In the genomic region with DNA sequence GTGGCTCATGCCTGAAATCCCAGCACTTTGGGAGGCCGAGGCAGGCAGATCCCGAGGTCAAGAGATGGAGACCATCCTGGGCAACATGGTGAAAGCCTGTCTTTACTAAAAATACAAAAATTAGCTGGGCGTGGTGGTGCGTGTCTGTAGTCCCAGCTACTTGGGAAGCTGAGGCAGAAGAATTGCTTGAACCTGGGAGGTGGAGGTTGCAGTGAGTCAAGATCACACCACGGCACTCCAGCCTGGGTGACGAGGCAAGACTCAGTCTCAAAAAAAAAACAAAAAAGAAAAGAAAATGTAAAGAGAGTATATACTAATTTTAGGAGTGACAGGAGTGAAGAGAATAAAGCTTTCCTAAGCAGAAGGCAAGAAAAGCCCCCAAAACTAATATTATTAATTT, we compare ENCODE assay signal across 7 cellular contexts. TPM values are rescaled to one million over a fixed set of nuclear protein-coding genes. Genes with fewer than 3 reads are reported as not detected.
DNase-seq lines count a peak whose midpoint lies in the region; ATAC-seq and TF ChIP-seq lines count a peak whose summit lies in the region.
"Not testable (repeated sequence)": the region's sequence is repeated elsewhere in the genome, so short reads cannot be mapped to it uniquely, and the experiment has no call there.

No MANE protein-coding gene starts in this region.

- H3F3A ChIP-seq in DOHH2 (ENCODE audit: control insufficient read depth, insufficient read depth), result peaks cover 41% of the 10 kb centered on the region
- not testable (repeated sequence) for H3F3A ChIP-seq in OCI-LY1 (ENCODE audit: insufficient read depth, low read length)

- H3K9me2 ChIP-seq in DOHH2 (replicated peaks; ENCODE audit: control insufficient read depth, low read length); OCI-LY1 (ENCODE audit: low read depth, low read length): not testable (repeated sequence)

- H2AFZ ChIP-seq in OCI-LY1 (ENCODE audit: low read length), result not testable (repeated sequence)

- H3K9ac ChIP-seq in OCI-LY1 (ENCODE audit: low read length), result peak overlapping the region; percentile 19; the same call in 1 of the 2 replicates

- peaks cover 41% of the 10 kb centered on the region for H4K20me1 ChIP-seq in DOHH2 (ENCODE audit: control insufficient read depth, insufficient read depth, low read depth, low read length)
- not testable (repeated sequence) for H4K20me1 ChIP-seq in OCI-LY1 (ENCODE audit: insufficient read depth, low read length)

- POLR2A ChIA-PET in activated CD4-positive, alpha-beta T cell treated with anti-CD3 and anti-CD28 coated beads, Interleukin-2, amount 10 ng/mL, durations not matched to agents 7 days and 5 days (lab: Charles Lee), result interaction anchor here (1.3 kb wide), 1 partner anchor 34 kb away, joined by 4 read pairs; no protein-coding TSS in a partner anchor
- POLR2A ChIA-PET in activated naive CD8-positive, alpha-beta T cell treated with anti-CD3 and anti-CD28 coated beads, Interleukin-2, amount 10 ng/mL, durations not matched to agents 7 days and 5 days (lab: Charles Lee), result interaction anchor here (0.6 to 4.7 kb wide), 5 partner anchors 27 to 113 kb away, joined by 3 to 39 read pairs (median 5); a partner anchor contains a TSS

- not testable (repeated sequence) for H3K27me3 ChIP-seq in DOHH2 (ENCODE audit: control insufficient read depth, low read length); OCI-LY1 (ENCODE audit: insufficient read depth, low read length)

- not testable (repeated sequence) for H3K9me3 ChIP-seq in DOHH2 (ENCODE audit: control insufficient read depth, insufficient read depth, low read length); OCI-LY1 (ENCODE audit: low read length)

- not testable (repeated sequence) for H3K27me3 Mint-ChIP-seq in activated CD4-positive, alpha-beta T cell treated with anti-CD3 and anti-CD28 coated beads, Interleukin-2, amount 10 ng/mL, durations not matched to agents 7 days and 5 days; activated T-helper 17 cell treated with anti-CD3 and anti-CD28 coated beads, Interleukin-2, amount 50 U/mL, for 72 hours; activated naive CD8-positive, alpha-beta T cell treated with anti-CD3 and anti-CD28 coated beads, Interleukin-2, amount 10 ng/mL, durations not matched to agents 7 days and 5 days; immature natural killer cell (ENCODE audit: low read depth in 3 of 3)

- H3K4me1 ChIP-seq in DOHH2 (ENCODE audit: control insufficient read depth, low read length), result peaks cover 57% of the 10 kb centered on the region
- H3K4me1 ChIP-seq in OCI-LY1 (ENCODE audit: insufficient read depth, low read length, severe bottlenecking), result peaks cover 99% of the 10 kb centered on the region

- not testable (repeated sequence) for H3K9me3 Mint-ChIP-seq in activated CD4-positive, alpha-beta T cell treated with anti-CD3 and anti-CD28 coated beads, Interleukin-2, amount 10 ng/mL, durations not matched to agents 7 days and 5 days; activated T-helper 17 cell treated with anti-CD3 and anti-CD28 coated beads, Interleukin-2, amount 50 U/mL, for 72 hours; activated naive CD8-positive, alpha-beta T cell treated with anti-CD3 and anti-CD28 coated beads, Interleukin-2, amount 10 ng/mL, durations not matched to agents 7 days and 5 days; immature natural killer cell; stimulated activated effector memory CD8-positive, alpha-beta T cell treated with anti-CD3 and anti-CD28 coated beads, Interleukin-12 subunit alpha, Interleukin-12 subunit beta, amount 100 ng/mL, for 72 hours

- peak overlapping the region; percentile 64 for H3K4me2 ChIP-seq in DOHH2 (ENCODE audit: low read length)
- peak overlapping the region; percentile 78 for H3K4me2 ChIP-seq in OCI-LY1 (ENCODE audit: low read length)

- H3K27ac Mint-ChIP-seq in activated CD4-positive, alpha-beta T cell treated with anti-CD3 and anti-CD28 coated beads, Interleukin-2, amount 10 ng/mL, durations not matched to agents 7 days and 5 days, result peak overlapping the region; percentile 85
- peak overlapping the region; percentile 85 for H3K27ac Mint-ChIP-seq in activated T-helper 17 cell treated with anti-CD3 and anti-CD28 coated beads, Interleukin-2, amount 50 U/mL, for 72 hours
- peak overlapping the region; percentile 77 for H3K27ac Mint-ChIP-seq in activated naive CD8-positive, alpha-beta T cell treated with anti-CD3 and anti-CD28 coated beads, Interleukin-2, amount 10 ng/mL, durations not matched to agents 7 days and 5 days
- peak overlapping the region; percentile 86 to 99 (median 91) for H3K27ac Mint-ChIP-seq in immature natural killer cell
- peak overlapping the region; percentile 92 for H3K27ac Mint-ChIP-seq in stimulated activated effector memory CD8-positive, alpha-beta T cell treated with anti-CD3 and anti-CD28 coated beads, Interleukin-12 subunit alpha, Interleukin-12 subunit beta, amount 100 ng/mL, for 72 hours

- H3K36me3 ChIP-seq in DOHH2 (ENCODE audit: control insufficient read depth, low read length) (peaks cover 94% of the 10 kb centered on the region), OCI-LY1 (ENCODE audit: insufficient read depth, low read length) (peaks cover 77% of the 10 kb centered on the region)

- peak overlapping the region; percentile 33 for H3K27ac ChIP-seq in DOHH2 (ENCODE audit: low read depth, low read length)
- H3K27ac ChIP-seq in OCI-LY1 (ENCODE audit: low read depth, low read length, poor library complexity, severe bottlenecking), result peak overlapping the region; percentile 15

- peaks cover 63% of the 10 kb centered on the region for H3K36me3 Mint-ChIP-seq in activated CD4-positive, alpha-beta T cell treated with anti-CD3 and anti-CD28 coated beads, Interleukin-2, amount 10 ng/mL, durations not matched to agents 7 days and 5 days (ENCODE audit: low read depth)
- H3K36me3 Mint-ChIP-seq in activated T-helper 17 cell treated with anti-CD3 and anti-CD28 coated beads, Interleukin-2, amount 50 U/mL, for 72 hours (ENCODE audit: low read depth), result peaks cover 83% of the 10 kb centered on the region
- peaks cover 32% of the 10 kb centered on the region for H3K36me3 Mint-ChIP-seq in activated naive CD8-positive, alpha-beta T cell treated with anti-CD3 and anti-CD28 coated beads, Interleukin-2, amount 10 ng/mL, durations not matched to agents 7 days and 5 days
- not testable (repeated sequence) for H3K36me3 Mint-ChIP-seq in immature natural killer cell
- H3K36me3 Mint-ChIP-seq in stimulated activated effector memory CD8-positive, alpha-beta T cell treated with anti-CD3 and anti-CD28 coated beads, Interleukin-12 subunit alpha, Interleukin-12 subunit beta, amount 100 ng/mL, for 72 hours, result peaks cover 90% of the 10 kb centered on the region

- not testable (repeated sequence) for DNase-seq in activated CD4-positive, alpha-beta T cell treated with anti-CD3 and anti-CD28 coated beads, Interleukin-2, amount 10 ng/mL, durations not matched to agents 7 days and 5 days; activated naive CD8-positive, alpha-beta T cell treated with anti-CD3 and anti-CD28 coated beads, Interleukin-2, amount 10 ng/mL, durations not matched to agents 7 days and 5 days; immature natural killer cell; stimulated activated effector memory CD8-positive, alpha-beta T cell treated with anti-CD3 and anti-CD28 coated beads, Interleukin-12 subunit alpha, Interleukin-12 subunit beta, amount 100 ng/mL, for 72 hours (ENCODE audit: low spot score in 2 of 2)

- peaks cover 100% of the 10 kb centered on the region for H3K79me2 ChIP-seq in DOHH2 (ENCODE audit: control insufficient read depth, low read length)
- peaks cover 100% of the 10 kb centered on the region for H3K79me2 ChIP-seq in OCI-LY1 (ENCODE audit: insufficient read depth, low read length)

- ATAC-seq in activated T-helper 17 cell treated with anti-CD3 and anti-CD28 coated beads, Interleukin-2, amount 50 U/mL, for 72 hours (replicated peaks); activated naive CD8-positive, alpha-beta T cell treated with anti-CD3 and anti-CD28 coated beads, Interleukin-2, amount 10 ng/mL, durations not matched to agents 7 days and 5 days (ENCODE audit: low read depth); stimulated activated effector memory CD8-positive, alpha-beta T cell treated with anti-CD3 and anti-CD28 coated beads, Interleukin-12 subunit alpha, Interleukin-12 subunit beta, amount 100 ng/mL, for 72 hours: not testable (repeated sequence)

- CTCF ChIA-PET in activated CD4-positive, alpha-beta T cell treated with anti-CD3 and anti-CD28 coated beads, Interleukin-2, amount 10 ng/mL, durations not matched to agents 7 days and 5 days (lab: Charles Lee), result interaction anchor here (0.6 kb wide), 1 partner anchor 34 kb away, joined by 3 read pairs; no protein-coding TSS in a partner anchor

- H3K4me3 ChIP-seq in DOHH2 (ENCODE audit: low read length) (peak overlapping the region; percentile 73), OCI-LY1 (ENCODE audit: low read depth, low read length, poor library complexity, severe bottlenecking) (peak overlapping the region; percentile 41)

- peak overlapping the region; percentile 74 for H3K4me3 Mint-ChIP-seq in activated CD4-positive, alpha-beta T cell treated with anti-CD3 and anti-CD28 coated beads, Interleukin-2, amount 10 ng/mL, durations not matched to agents 7 days and 5 days
- H3K4me3 Mint-ChIP-seq in activated T-helper 17 cell treated with anti-CD3 and anti-CD28 coated beads, Interleukin-2, amount 50 U/mL, for 72 hours, result peak overlapping the region; percentile 98
- H3K4me3 Mint-ChIP-seq in activated naive CD8-positive, alpha-beta T cell treated with anti-CD3 and anti-CD28 coated beads, Interleukin-2, amount 10 ng/mL, durations not matched to agents 7 days and 5 days, result peak overlapping the region; percentile 81
- peak overlapping the region; percentile 75 to 93 (median 90) for H3K4me3 Mint-ChIP-seq in immature natural killer cell
- peak overlapping the region; percentile 80 for H3K4me3 Mint-ChIP-seq in stimulated activated effector memory CD8-positive, alpha-beta T cell treated with anti-CD3 and anti-CD28 coated beads, Interleukin-12 subunit alpha, Interleukin-12 subunit beta, amount 100 ng/mL, for 72 hours

- TF ChIP-seq CTCF in DOHH2 (IDR thresholded peaks at IDR 0.05; ENCODE audit: low read depth, low read length, poor library complexity, severe bottlenecking); OCI-LY1 (IDR thresholded peaks at IDR 0.05; ENCODE audit: low read length): not testable (repeated sequence)

- H3K4me1 Mint-ChIP-seq in activated CD4-positive, alpha-beta T cell treated with anti-CD3 and anti-CD28 coated beads, Interleukin-2, amount 10 ng/mL, durations not matched to agents 7 days and 5 days, result peaks cover 67% of the 10 kb centered on the region
- H3K4me1 Mint-ChIP-seq in activated T-helper 17 cell treated with anti-CD3 and anti-CD28 coated beads, Interleukin-2, amount 50 U/mL, for 72 hours, result peaks cover 60% of the 10 kb centered on the region
- H3K4me1 Mint-ChIP-seq in activated naive CD8-positive, alpha-beta T cell treated with anti-CD3 and anti-CD28 coated beads, Interleukin-2, amount 10 ng/mL, durations not matched to agents 7 days and 5 days, result peaks cover 68% of the 10 kb centered on the region
- peaks cover 88 to 100% of the 10 kb centered on the region in 2 donors for H3K4me1 Mint-ChIP-seq in immature natural killer cell
- peaks cover 77% of the 10 kb centered on the region for H3K4me1 Mint-ChIP-seq in stimulated activated effector memory CD8-positive, alpha-beta T cell treated with anti-CD3 and anti-CD28 coated beads, Interleukin-12 subunit alpha, Interleukin-12 subunit beta, amount 100 ng/mL, for 72 hours

RNA-seq across cellular contexts. Expression of a gene that starts 41.0 kb away (rescaled TPM):
- total RNA-seq in activated CD4-positive, alpha-beta T cell treated with anti-CD3 and anti-CD28 coated beads, Interleukin-2, amount 10 ng/mL, durations not matched to agents 7 days and 5 days, result 100 to 1,000 TPM; 125 to 149 TPM
- total RNA-seq in activated T-helper 17 cell treated with anti-CD3 and anti-CD28 coated beads, Interleukin-2, amount 50 U/mL, for 72 hours, result 10 to 100 TPM; 76.0 to 80.1 TPM
- total RNA-seq in activated naive CD8-positive, alpha-beta T cell treated with anti-CD3 and anti-CD28 coated beads, Interleukin-2, amount 10 ng/mL, durations not matched to agents 7 days and 5 days, result 100 to 1,000 TPM; 134 to 142 TPM
- polyA plus RNA-seq in immature natural killer cell, result 100 to 1,000 TPM in 1 of 3 donors, 10 to 100 TPM in 2; 76.8 to 128 (median 92.9) TPM
